Comparison of ENCODE assay signal across 23 cellular contexts in genomic region chr2:196499686-196500085, GRCh38.
DNase-seq lines count a peak whose midpoint lies in the region; ATAC-seq and TF ChIP-seq lines count a peak whose summit lies in the region.
"Had no signal": no experiment of that assay in that cellular context is flagged by ENCODE, and none has a peak within 500 bp of the region (broad histone marks: within the 10 kb centered on the region; RNA-seq: fewer than 3 reads in every experiment).

No MANE protein-coding gene starts in this region.

- 98 to 99% methylated on average over 2 of the region's 2 CpGs for WGBS in heart right ventricle, 2 donors

- no peaks in the 10 kb centered on the region for H3K27me3 ChIP-seq in heart right ventricle
- H3K27me3 ChIP-seq: BE2C, BLaER1 had no signal

- H3K4me1 ChIP-seq in heart right ventricle: peaks cover 0 to 7% (median 0%) of the 10 kb centered on the region in 9 donors
- H3K4me1 ChIP-seq: BE2C, BLaER1 had no signal

- no peak overlapping the region for H3K4me3 ChIP-seq in heart right ventricle
- H3K4me3 ChIP-seq: BLaER1, GM12878 had no signal

- ATAC-seq in heart right ventricle: no peak
- ATAC-seq: GM12878 had no signal

- peak; percentile 27 for DNase-seq in DMS53 (lab: John Stamatoyannopoulos, UW)
- DNase-seq in DMS53 treated with DMSO at 0.1 percent for 48 hours (lab: John Stamatoyannopoulos, UW; ENCODE audit: unreplicated experiment): no peak
- peak; percentile 14 for DNase-seq in kidney tubule cell (ENCODE audit: low spot score)
- DNase-seq in renal cortical epithelial cell (ENCODE audit: low read depth): peak; percentile 65
- no peak for DNase-seq in heart right ventricle
- DNase-seq in UCSD-AML1 (lab: John Stamatoyannopoulos, UW; ENCODE audit: unreplicated experiment): no peak
- DNase-seq in NK-92 treated with Interleukin-12 subunit alpha and Interleukin-12 subunit beta, amount 100 ng/mL, for 24 hours (lab: John Stamatoyannopoulos, UW): no peak
- DNase-seq: ACHN; BE2C; C1 segment of cervical spinal cord; CD4-positive, alpha-beta memory T cell; CD4-positive, CD25-positive, alpha-beta regulatory T cell; CD8-positive, alpha-beta memory T cell; COR-L47; DMS 273 treated with DMSO at 0.1 percent for 48 hours; DMS153; DMS79; DND-41; EL; GDM1 had no signal

- TF ChIP-seq CTCF in heart right ventricle (IDR thresholded peaks at IDR 0.05): no peak

- peaks cover 0 to 21% (median 9%) of the 10 kb centered on the region in 11 donors for H3K9me3 ChIP-seq in heart right ventricle
- H3K9me3 ChIP-seq: BE2C had no signal

- no peak overlapping the region for H3K27ac ChIP-seq in heart right ventricle
- H3K27ac ChIP-seq: 22Rv1, BLaER1 had no signal

- intact Hi-C loops in heart right ventricle (cut with DNase I): no loop called here

- no peaks in the 10 kb centered on the region for H3K36me3 ChIP-seq in heart right ventricle
- H3K36me3 ChIP-seq: BE2C, BLaER1 had no signal

Comparison
In these comparisons a context has a peak if more than half of its experiments do, and no peak if none do; other contexts are left out.
1. DNase-seq: peak in DMS53 (single experiment), kidney tubule cell (single experiment) and renal cortical epithelial cell (single experiment); none in DMS53 treated with DMSO at 0.1 percent for 48 hours (single experiment), heart right ventricle (0 of 2), UCSD-AML1 (single experiment) and NK-92 treated with Interleukin-12 subunit alpha and Interleukin-12 subunit beta, amount 100 ng/mL, for 24 hours (single experiment).